In genomic region chr20:64053841-64054661, GRCh38 we compare ENCODE assay signal across 8 cellular contexts. TPM values are rescaled to one million over a fixed set of nuclear protein-coding genes. Genes with fewer than 3 reads are reported as not detected.
DNase-seq lines count a peak whose midpoint lies in the region; ATAC-seq, FAIRE-seq and TF ChIP-seq lines count a peak whose summit lies in the region.

No MANE protein-coding gene starts in this region.

- H3K9me3 ChIP-seq in breast epithelium, result no peaks in the 10 kb centered on the region
- H3K9me3 ChIP-seq in keratinocyte (ENCODE audit: control insufficient read depth, low read depth, low read length), result no peaks in the 10 kb centered on the region

- H3K9ac ChIP-seq in keratinocyte (ENCODE audit: control insufficient read depth, extremely low read depth, insufficient read depth, low read length), result no peak overlapping the region

- BruUV-seq in MCF 10A (replicated peaks; lab: Mats Ljungman, UMichigan), result no TSS peak

- H3K9me1 ChIP-seq in keratinocyte (ENCODE audit: control insufficient read depth, extremely low read depth, insufficient read depth, low read length), result no peaks in the 10 kb centered on the region

- peaks cover 5 to 58% of the 10 kb centered on the region in 2 donors for H3K27me3 ChIP-seq in breast epithelium
- peaks cover 12% of the 10 kb centered on the region for H3K27me3 ChIP-seq in keratinocyte (ENCODE audit: control insufficient read depth, extremely low read depth, insufficient read depth, low read length)

- ATAC-seq in GM19023 (IDR thresholded peaks at IDR 0.05; ENCODE audit: unreplicated experiment) (no peak), GM18502 (IDR thresholded peaks at IDR 0.05; ENCODE audit: poor library complexity, unreplicated experiment) (no peak)
- no peak for ATAC-seq in stimulated activated naive CD8-positive, alpha-beta T cell treated with anti-CD3 and anti-CD28 coated beads, Interleukin-15, amount 100 ng/mL, for 72 hours

- no peaks in the 10 kb centered on the region for H3K9me3 Mint-ChIP-seq in MCF 10A (ENCODE audit: unreplicated experiment)
- H3K9me3 Mint-ChIP-seq in stimulated activated naive CD8-positive, alpha-beta T cell treated with anti-CD3 and anti-CD28 coated beads, Interleukin-15, amount 100 ng/mL, for 72 hours, result no peaks in the 10 kb centered on the region

- CTCF ChIA-PET in MCF 10A (lab: Yijun Ruan, JAX), result interaction anchor here (0.7 to 13.7 kb wide), 5 partner anchors 13 to 94 kb away, joined by 3 to 284 read pairs (median 4); partner anchors contain the start of gene C20orf204

- no peak for TF ChIP-seq CTCF in MCF 10A (IDR thresholded peaks at IDR 0.05; ENCODE audit: unreplicated experiment)
- no peak for TF ChIP-seq CTCF in breast epithelium (IDR thresholded peaks at IDR 0.05)
- TF ChIP-seq CTCF in keratinocyte (optimal IDR thresholded peaks at IDR 0.05 in 1 of 3, IDR thresholded peaks at IDR 0.05 in 1 of 3, conservative IDR thresholded peaks at IDR 0.05 in 1 of 3; ENCODE audit: extremely low read depth in 1 of 3, insufficient read depth in 2 of 3, low read length in 3 of 3), result peak in 2 of 3 experiments; percentile 33 to 37

- dilution Hi-C loops in keratinocyte (cut with MboI; ENCODE audit: extremely low pct_ligation_motif_present, low sequenced_read_pairs), result no loop called here

- H3K4me3 ChIP-seq in breast epithelium (no peak overlapping the region), keratinocyte (ENCODE audit: control insufficient read depth in 2 of 3, extremely low read depth in 1 of 3, insufficient read depth in 2 of 3, low read depth in 1 of 3, low read length in 3 of 3) (no peak overlapping the region)

- intact Hi-C loops in MCF 10A (cut with micrococcal nuclease), result no loop called here
- intact Hi-C loops in breast epithelium (cut with DNase I; ENCODE audit: low total_unique reads), result no loop called here

- no peaks in the 10 kb centered on the region for H3K4me1 ChIP-seq in breast epithelium
- H3K4me1 ChIP-seq in keratinocyte (ENCODE audit: control insufficient read depth, extremely low read depth, insufficient read depth, low read length), result peaks cover 28% of the 10 kb centered on the region

- H3K79me2 ChIP-seq in keratinocyte (ENCODE audit: control insufficient read depth, insufficient read depth, low read length), result no peaks in the 10 kb centered on the region

- H3K27ac Mint-ChIP-seq in MCF 10A (ENCODE audit: low read depth, unreplicated experiment), result no peak overlapping the region
- peak overlapping the region in 1 of 2 donors; percentile 33 for H3K27ac Mint-ChIP-seq in stimulated activated naive CD8-positive, alpha-beta T cell treated with anti-CD3 and anti-CD28 coated beads, Interleukin-15, amount 100 ng/mL, for 72 hours

- H3K36me3 ChIP-seq in breast epithelium (no peaks in the 10 kb centered on the region), keratinocyte (ENCODE audit: control insufficient read depth in 2 of 2, extremely low read depth in 1 of 2, insufficient read depth in 2 of 2, low read length in 2 of 2) (no peaks in the 10 kb centered on the region)

- H3K36me3 Mint-ChIP-seq in MCF 10A (ENCODE audit: insufficient read depth, unreplicated experiment), result no peaks in the 10 kb centered on the region

- no peak for TF ChIP-seq POLR2A in breast epithelium (IDR thresholded peaks at IDR 0.05)

- DNase-seq in MCF 10A (ENCODE audit: unreplicated experiment) (peak; percentile 33), breast epithelium (ENCODE audit: low spot score in 2 of 2) (no peak), UCSD-AML1 (lab: John Stamatoyannopoulos, UW; ENCODE audit: unreplicated experiment) (peak; percentile 91), keratinocyte (ENCODE audit: low read depth, low spot score) (no peak), hypothalamus (lab: John Stamatoyannopoulos, UW) (no peak)
- no peak for DNase-seq in stimulated activated naive CD8-positive, alpha-beta T cell treated with anti-CD3 and anti-CD28 coated beads, Interleukin-15, amount 100 ng/mL, for 72 hours

- FAIRE-seq in keratinocyte (lab: Jason Lieb, UNC), result no peak

- POLR2A ChIA-PET in MCF 10A (lab: Yijun Ruan, JAX), result interaction anchor here (0.6 to 3.5 kb wide), 6 partner anchors 8 to 27 kb away, joined by 3 to 16 read pairs (median 4); partner anchors contain the start of gene TCEA2

- no peak overlapping the region for H3K4me3 Mint-ChIP-seq in MCF 10A (ENCODE audit: unreplicated experiment)
- no peak overlapping the region for H3K4me3 Mint-ChIP-seq in stimulated activated naive CD8-positive, alpha-beta T cell treated with anti-CD3 and anti-CD28 coated beads, Interleukin-15, amount 100 ng/mL, for 72 hours

- H3K4me1 Mint-ChIP-seq in MCF 10A (ENCODE audit: insufficient read depth, unreplicated experiment), result peaks cover 13% of the 10 kb centered on the region
- H3K4me1 Mint-ChIP-seq in stimulated activated naive CD8-positive, alpha-beta T cell treated with anti-CD3 and anti-CD28 coated beads, Interleukin-15, amount 100 ng/mL, for 72 hours, result peaks cover 57% of the 10 kb centered on the region

- peaks cover 2% of the 10 kb centered on the region for H4K20me1 ChIP-seq in keratinocyte (ENCODE audit: control insufficient read depth, extremely low read depth, insufficient read depth, low read length)

- H3K27me3 Mint-ChIP-seq in MCF 10A (ENCODE audit: insufficient read depth, unreplicated experiment), result no peaks in the 10 kb centered on the region
- peaks cover 64% of the 10 kb centered on the region for H3K27me3 Mint-ChIP-seq in stimulated activated naive CD8-positive, alpha-beta T cell treated with anti-CD3 and anti-CD28 coated beads, Interleukin-15, amount 100 ng/mL, for 72 hours

- H3K27ac ChIP-seq in breast epithelium, result peak overlapping the region in 1 of 2 donors; percentile 80
- no peak overlapping the region for H3K27ac ChIP-seq in keratinocyte (ENCODE audit: control insufficient read depth, insufficient read depth, low read length)

- H3K4me2 ChIP-seq in keratinocyte (ENCODE audit: control insufficient read depth, extremely low read depth, insufficient read depth, low read depth, low read length), result no peak overlapping the region

- H2AFZ ChIP-seq in keratinocyte (ENCODE audit: control insufficient read depth, low read length), result no peak overlapping the region

RNA-seq across cellular contexts. Expression of gene SOX18, which starts 4.6 kb away (rescaled TPM):
- total RNA-seq in MCF 10A (2022) (0.16 and 0.22 TPM in 2 replicates), breast epithelium (1 to 10 TPM; 1.8 to 8.8 (median 3.2) TPM)
- polyA plus RNA-seq in keratinocyte, result not detected in 3 replicates
- not detected for polyA plus RNA-seq in keratinocyte (2011; ENCODE audit: low read depth)
- polyA plus RNA-seq in keratinocyte (2011; cell fraction: cytosol; rRNA removed), result not detected in 2 replicates
- polyA plus RNA-seq in keratinocyte (2011; cell fraction: nucleus; rRNA removed), result not detected in 2 replicates
- not detected in 2 replicates for polyA plus RNA-seq in keratinocyte (2012; ENCODE audit: low replicate concordance)
- polyA minus RNA-seq in keratinocyte, result not detected in 3 replicates
- not detected for polyA minus RNA-seq in keratinocyte (2011; cell fraction: cytosol; rRNA and poly(A)+ RNA removed)
- polyA minus RNA-seq in keratinocyte (2011; cell fraction: nucleus; rRNA and poly(A)+ RNA removed), result not detected in 2 replicates

RNA-seq across cellular contexts. Expression of gene TCEA2, which starts 8.9 kb away (rescaled TPM):
- total RNA-seq in MCF 10A (2022) (30.8 and 39.7 TPM in 2 replicates), breast epithelium (10 to 100 TPM; 23.9 to 39.4 (median 26.6) TPM)
- polyA plus RNA-seq in keratinocyte, result 8.4 to 13.1 TPM (median 9.1 TPM) in 3 replicates
- polyA plus RNA-seq in keratinocyte (2011; ENCODE audit: low read depth), result 13.7 TPM
- 8.2 and 17.3 TPM in 2 replicates for polyA plus RNA-seq in keratinocyte (2011; cell fraction: cytosol; rRNA removed)
- 18.8 and 30.2 TPM in 2 replicates for polyA plus RNA-seq in keratinocyte (2011; cell fraction: nucleus; rRNA removed)
- 20.3 and 23.0 TPM in 2 replicates for polyA plus RNA-seq in keratinocyte (2012; ENCODE audit: low replicate concordance)
- polyA minus RNA-seq in keratinocyte, result 3.8 to 21.4 TPM (median 11.6 TPM) in 3 replicates
- 15.3 TPM for polyA minus RNA-seq in keratinocyte (2011; cell fraction: cytosol; rRNA and poly(A)+ RNA removed)
- polyA minus RNA-seq in keratinocyte (2011; cell fraction: nucleus; rRNA and poly(A)+ RNA removed), result 4.6 and 7.7 TPM in 2 replicates

RNA-seq across cellular contexts. Expression of gene C20orf204, which starts 18.1 kb away (rescaled TPM):
- total RNA-seq in MCF 10A (2022) (1.1 and 2.0 TPM in 2 replicates), breast epithelium (1 to 10 TPM in 2 of 3 donors, under 1 TPM in 1; 0.66 to 1.3 (median 1.1) TPM)
- 0.06 to 0.08 TPM (median 0.06 TPM) in 3 replicates for polyA plus RNA-seq in keratinocyte
- polyA plus RNA-seq in keratinocyte (2011; ENCODE audit: low read depth), result not detected
- polyA plus RNA-seq in keratinocyte (2011; cell fraction: cytosol; rRNA removed), result not detected in 2 replicates
- 0.45 and 0.65 TPM in 2 replicates for polyA plus RNA-seq in keratinocyte (2011; cell fraction: nucleus; rRNA removed)
- polyA plus RNA-seq in keratinocyte (2012; ENCODE audit: low replicate concordance), result 0.34 TPM in 1 of 2 replicates, not detected in the other
- 0.33 to 0.58 TPM (median 0.56 TPM) in 3 replicates for polyA minus RNA-seq in keratinocyte
- polyA minus RNA-seq in keratinocyte (2011; cell fraction: cytosol; rRNA and poly(A)+ RNA removed), result not detected
- polyA minus RNA-seq in keratinocyte (2011; cell fraction: nucleus; rRNA and poly(A)+ RNA removed), result 0.93 and 0.95 TPM in 2 replicates

RNA-seq across cellular contexts. Expression of gene RGS19, which starts 25.3 kb away (rescaled TPM):
- total RNA-seq in MCF 10A (2022) (8.2 and 8.8 TPM in 2 replicates), breast epithelium (10 to 100 TPM; 14.7 to 22.2 (median 16.4) TPM)
- polyA plus RNA-seq in keratinocyte, result 11.6 to 17.4 TPM (median 11.8 TPM) in 3 replicates
- 1.3 TPM for polyA plus RNA-seq in keratinocyte (2011; ENCODE audit: low read depth)
- 12.3 and 23.7 TPM in 2 replicates for polyA plus RNA-seq in keratinocyte (2011; cell fraction: cytosol; rRNA removed)
- polyA plus RNA-seq in keratinocyte (2011; cell fraction: nucleus; rRNA removed), result 8.4 and 13.6 TPM in 2 replicates
- polyA plus RNA-seq in keratinocyte (2012; ENCODE audit: low replicate concordance), result 6.2 and 15.9 TPM in 2 replicates
- polyA minus RNA-seq in keratinocyte, result 8.5 to 19.6 TPM (median 10.8 TPM) in 3 replicates
- 36.3 TPM for polyA minus RNA-seq in keratinocyte (2011; cell fraction: cytosol; rRNA and poly(A)+ RNA removed)
- 5.4 and 6.9 TPM in 2 replicates for polyA minus RNA-seq in keratinocyte (2011; cell fraction: nucleus; rRNA and poly(A)+ RNA removed)

RNA-seq across cellular contexts. Expression of gene OPRL1, which starts 25.8 kb away (rescaled TPM):
- total RNA-seq in MCF 10A (2022), result 0.12 and 0.15 TPM in 2 replicates
- total RNA-seq in breast epithelium, result 1 to 10 TPM; 1.6 to 3.4 (median 2.3) TPM
- 0.25 to 0.54 TPM (median 0.32 TPM) in 3 replicates for polyA plus RNA-seq in keratinocyte
- polyA plus RNA-seq in keratinocyte (2011; ENCODE audit: low read depth), result not detected
- polyA plus RNA-seq in keratinocyte (2011; cell fraction: cytosol; rRNA removed), result 0.23 and 0.48 TPM in 2 replicates
- polyA plus RNA-seq in keratinocyte (2011; cell fraction: nucleus; rRNA removed), result 0.47 and 1.0 TPM in 2 replicates
- 0.17 and 0.47 TPM in 2 replicates for polyA plus RNA-seq in keratinocyte (2012; ENCODE audit: low replicate concordance)
- 0.59 to 1.2 TPM (median 0.67 TPM) in 3 replicates for polyA minus RNA-seq in keratinocyte
- polyA minus RNA-seq in keratinocyte (2011; cell fraction: cytosol; rRNA and poly(A)+ RNA removed), result not detected
- polyA minus RNA-seq in keratinocyte (2011; cell fraction: nucleus; rRNA and poly(A)+ RNA removed), result 0.53 and 0.93 TPM in 2 replicates

Comparison
In these comparisons a context has a peak if more than half of its experiments do, and no peak if none do; other contexts are left out.
1. DNase-seq: peak in MCF 10A (single experiment) and UCSD-AML1 (single experiment); none in breast epithelium (0 of 2), keratinocyte (single experiment), hypothalamus (0 of 51) and stimulated activated naive CD8-positive, alpha-beta T cell treated with anti-CD3 and anti-CD28 coated beads, Interleukin-15, amount 100 ng/mL, for 72 hours (0 of 2).
2. CTCF ChIP-seq: peak in keratinocyte (2 of 3); none in MCF 10A (single experiment) and breast epithelium (0 of 3).